9 cellular contexts compared by ENCODE assay signal in the genomic region with DNA sequence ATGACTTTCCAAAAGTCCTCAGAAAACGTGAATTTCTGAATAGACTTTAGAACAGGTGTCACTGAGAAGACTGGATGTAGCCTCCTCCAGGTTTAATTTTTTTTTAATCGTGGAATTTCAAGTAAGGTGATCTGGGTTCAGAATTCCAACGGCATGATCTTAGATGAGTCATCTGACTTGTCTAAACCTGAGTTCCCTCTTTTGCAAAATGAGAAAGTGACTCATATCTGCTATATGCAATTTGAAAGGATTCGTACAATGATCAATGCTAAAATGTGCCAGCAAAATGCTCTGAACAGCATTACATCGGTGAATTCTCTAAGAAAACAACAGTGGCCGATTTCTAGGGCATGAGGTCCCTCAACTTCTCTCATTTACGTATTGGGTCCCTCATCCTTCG.
DNase-seq lines count a peak whose midpoint lies in the region; ATAC-seq and TF ChIP-seq lines count a peak whose summit lies in the region.
"Had no signal": no experiment of that assay in that cellular context is flagged by ENCODE, and none has a peak within 500 bp of the region (broad histone marks: within the 10 kb centered on the region; RNA-seq: fewer than 3 reads in every experiment).

No MANE protein-coding gene starts in this region.

- 94% methylated on average over 8 of the region's 8 CpGs for WGBS in hepatocyte (ENCODE audit: low lambda C conversion rate, missing lambda C conversion rate)
- WGBS in thyroid gland, 2 donors, result 92 to 94% methylated on average over 8 of the region's 8 CpGs

- H3K9me3 ChIP-seq in hepatocyte (ENCODE audit: low read depth) (no peaks in the 10 kb centered on the region), thyroid gland (no peaks in the 10 kb centered on the region)

- H3K4me1 ChIP-seq in hepatocyte (ENCODE audit: insufficient read depth) (peaks cover 11% of the 10 kb centered on the region), thyroid gland (peaks cover 9 to 10% of the 10 kb centered on the region in 2 donors)

- no peaks in the 10 kb centered on the region for H3K79me2 ChIP-seq in hepatocyte

- peak; percentile 67 for DNase-seq in HT1080 (ENCODE audit: low read depth)
- peak; percentile 39 for DNase-seq in SKM-1 treated with dmso at 0.1 percent for 144 hours (lab: John Stamatoyannopoulos, UW; ENCODE audit: unreplicated experiment)
- no peak for DNase-seq in hepatocyte (ENCODE audit: low spot score)
- no peak for DNase-seq in thyroid gland
- DNase-seq in activated T-cell treated with anti-CD3 and anti-CD28 coated beads, Interleukin-2, amount 50 U/mL, for 48 hours, result no peak
- DNase-seq: Karpas-422 had no signal

- H3K27ac ChIP-seq in hepatocyte (peak overlapping the region; percentile 27), thyroid gland (peak overlapping the region; percentile 77 to 94 (median 77))
- H3K27ac ChIP-seq: neural progenitor cell had no signal

- H3K4me3 ChIP-seq in hepatocyte, result no peak overlapping the region
- no peak overlapping the region for H3K4me3 ChIP-seq in thyroid gland (replicated peaks in 1 of 3)
- H3K4me3 ChIP-seq: neural progenitor cell had no signal

- no peak overlapping the region for H3K27ac Mint-ChIP-seq in activated T-helper 17 cell treated with anti-CD3 and anti-CD28 coated beads, Interleukin-2, amount 50 U/mL, for 72 hours

- H3K36me3 Mint-ChIP-seq in activated T-helper 17 cell treated with anti-CD3 and anti-CD28 coated beads, Interleukin-2, amount 50 U/mL, for 72 hours (ENCODE audit: low read depth), result no peaks in the 10 kb centered on the region
- H3K36me3 Mint-ChIP-seq: neural progenitor cell had no signal

- H4K20me1 ChIP-seq in hepatocyte (ENCODE audit: insufficient read depth, poor library complexity, severe bottlenecking), result no peaks in the 10 kb centered on the region

- no peak for TF ChIP-seq POLR2A in thyroid gland (IDR thresholded peaks at IDR 0.05)

- peaks cover 23% of the 10 kb centered on the region for H3K27me3 Mint-ChIP-seq in activated T-helper 17 cell treated with anti-CD3 and anti-CD28 coated beads, Interleukin-2, amount 50 U/mL, for 72 hours

- no peak overlapping the region for H3K4me3 Mint-ChIP-seq in activated T-helper 17 cell treated with anti-CD3 and anti-CD28 coated beads, Interleukin-2, amount 50 U/mL, for 72 hours
- H3K4me3 Mint-ChIP-seq: neural progenitor cell had no signal

- no peaks in the 10 kb centered on the region for H3K36me3 ChIP-seq in hepatocyte (replicated peaks; ENCODE audit: insufficient read depth, low read depth)
- no peaks in the 10 kb centered on the region for H3K36me3 ChIP-seq in thyroid gland
- H3K36me3 ChIP-seq: neural progenitor cell had no signal

- peaks cover 5% of the 10 kb centered on the region for H3K4me1 Mint-ChIP-seq in activated T-helper 17 cell treated with anti-CD3 and anti-CD28 coated beads, Interleukin-2, amount 50 U/mL, for 72 hours

- intact Hi-C loops in thyroid gland (cut with DNase I), result no loop called here

- TF ChIP-seq CTCF in hepatocyte (IDR thresholded peaks at IDR 0.05; ENCODE audit: poor library complexity), result no peak
- no peak for TF ChIP-seq CTCF in thyroid gland (IDR thresholded peaks at IDR 0.05)

- H3K27me3 ChIP-seq in hepatocyte, result no peaks in the 10 kb centered on the region
- H3K27me3 ChIP-seq in thyroid gland, result no peaks in the 10 kb centered on the region
- H3K27me3 ChIP-seq: neural progenitor cell had no signal

- H3K9me3 Mint-ChIP-seq in activated T-helper 17 cell treated with anti-CD3 and anti-CD28 coated beads, Interleukin-2, amount 50 U/mL, for 72 hours, result no peaks in the 10 kb centered on the region

- no peak overlapping the region for H2AFZ ChIP-seq in hepatocyte
- H2AFZ ChIP-seq: neural progenitor cell had no signal

- no peak overlapping the region for H3K4me2 ChIP-seq in hepatocyte

- H3K9me2 ChIP-seq in hepatocyte (replicated peaks; ENCODE audit: insufficient read depth), result no peaks in the 10 kb centered on the region

- ATAC-seq in activated T-helper 17 cell treated with anti-CD3 and anti-CD28 coated beads, Interleukin-2, amount 50 U/mL, for 72 hours (replicated peaks), result no peak
- no peak for ATAC-seq in GM21825 (IDR thresholded peaks at IDR 0.05; ENCODE audit: unreplicated experiment)

Comparison
In these comparisons a context has a peak if more than half of its experiments do, and no peak if none do; other contexts are left out.
1. DNase-seq: peak in HT1080 (single experiment) and SKM-1 treated with dmso at 0.1 percent for 144 hours (single experiment); none in hepatocyte (single experiment), thyroid gland (0 of 2) and activated T-cell treated with anti-CD3 and anti-CD28 coated beads, Interleukin-2, amount 50 U/mL, for 48 hours (0 of 2).